Comparison of ENCODE assay signal across 8 cellular contexts in genomic region chr5:20113930-20114329, GRCh38.
"Had no signal": no experiment of that assay in that cellular context is flagged by ENCODE, and none has a peak within 500 bp of the region (broad histone marks: within the 10 kb centered on the region; RNA-seq: fewer than 3 reads in every experiment).

No MANE protein-coding gene starts in this region.

- H3K9ac ChIP-seq: KMS-11 had no signal

- H3K27ac ChIP-seq: KMS-11 had no signal

- DNase-seq: H9, HCEC 1CT, KBM-7 had no signal

- H3K4me3 ChIP-seq: GM23338 had no signal

- FAIRE-seq: H1, H54, HTR-8/SVneo had no signal

- ATAC-seq: GM23338 had no signal

- H2AFZ ChIP-seq: GM23338 had no signal

- H3K4me2 ChIP-seq: GM23338, KMS-11 had no signal
